14 cellular contexts compared by ENCODE assay signal in the genomic region with DNA sequence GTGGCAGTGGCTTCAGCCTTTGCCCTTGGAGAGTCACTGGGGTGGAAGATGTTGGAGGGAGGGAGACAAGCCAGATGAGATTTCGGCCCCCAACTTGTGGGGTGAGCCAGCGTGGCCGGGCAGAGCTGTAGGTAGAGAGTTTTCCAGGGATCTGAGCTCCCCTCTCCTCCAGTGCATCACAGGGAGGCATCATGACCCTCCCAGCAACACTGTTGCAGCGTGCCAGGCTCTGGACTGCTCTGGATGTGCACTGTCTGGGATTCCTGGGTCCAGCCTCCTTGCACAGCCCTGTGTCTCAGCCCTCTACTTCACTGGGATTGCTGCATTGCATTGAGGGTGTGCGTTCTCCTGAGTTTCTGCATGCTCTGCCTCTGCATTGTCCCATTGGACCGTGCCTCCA. TPM values are rescaled to one million over a fixed set of nuclear protein-coding genes. Genes with fewer than 3 reads are reported as not detected.
DNase-seq lines count a peak whose midpoint lies in the region; ATAC-seq, FAIRE-seq and TF ChIP-seq lines count a peak whose summit lies in the region.
"Had no signal": no experiment of that assay in that cellular context is flagged by ENCODE, and none has a peak within 500 bp of the region (broad histone marks: within the 10 kb centered on the region; RNA-seq: fewer than 3 reads in every experiment).

No MANE protein-coding gene starts in this region.

- H2BK5ac ChIP-seq in neuronal stem cell (ENCODE audit: low read length) = no peak overlapping the region

- no peaks in the 10 kb centered on the region for H3K27me3 ChIP-seq in bronchial epithelial cell (ENCODE audit: control insufficient read depth, insufficient read depth, low read length)
- peaks cover 0 to 8% (median 0%) of the 10 kb centered on the region in 3 experiments for H3K27me3 ChIP-seq in neuronal stem cell (ENCODE audit: control insufficient read depth in 3 of 3, insufficient read depth in 3 of 3, low read depth in 1 of 3, low read length in 3 of 3)

- no peak overlapping the region for H2AK5ac ChIP-seq in neuronal stem cell (ENCODE audit: low read depth, low read length)

- H3K18ac ChIP-seq in neuronal stem cell (ENCODE audit: low read length) = no peak overlapping the region

- no CpG with 5 or more reads among the region's 6 CpGs for WGBS in neuronal stem cell (ENCODE audit: extremely low coverage in 2 of 2, insufficient read length in 2 of 2, insufficient replicate concordance in 1 of 2), 2 donors

- no peaks in the 10 kb centered on the region for H3K36me3 ChIP-seq in KOPT-K1 (ENCODE audit: insufficient read depth, low read length)
- no peaks in the 10 kb centered on the region for H3K36me3 ChIP-seq in bronchial epithelial cell (ENCODE audit: control insufficient read depth, insufficient read depth, low read length)
- no peaks in the 10 kb centered on the region for H3K36me3 ChIP-seq in neuronal stem cell (replicated peaks in 1 of 2; ENCODE audit: control insufficient read depth in 2 of 2, insufficient read depth in 2 of 2, low read length in 2 of 2)

- H3K36me3 Mint-ChIP-seq in CD14-positive monocyte = no peaks in the 10 kb centered on the region
- H3K36me3 Mint-ChIP-seq in activated T-cell treated with anti-CD3 and anti-CD28 coated beads, Interleukin-2, amount 50 U/mL, for 24 hours (ENCODE audit: low read depth) = no peaks in the 10 kb centered on the region
- H3K36me3 Mint-ChIP-seq in activated naive CD4-positive, alpha-beta T cell treated with anti-CD3 and anti-CD28 coated beads, Interleukin-2, amount 50 U/mL, for 72 hours = no peaks in the 10 kb centered on the region
- H3K36me3 Mint-ChIP-seq: CD8-positive, alpha-beta memory T cell had no signal

- H2BK120ac ChIP-seq in neuronal stem cell (ENCODE audit: low read depth, low read length) = no peak overlapping the region

- no peak overlapping the region for H3K4me3 ChIP-seq in bronchial epithelial cell (ENCODE audit: low read depth, low read length)
- no peak overlapping the region for H3K4me3 ChIP-seq in neuronal stem cell (ENCODE audit: low read length in 2 of 2)
- H3K4me3 ChIP-seq: K562 had no signal

- no peak for ATAC-seq in activated naive CD4-positive, alpha-beta T cell treated with anti-CD3 and anti-CD28 coated beads, Interleukin-2, amount 50 U/mL, for 72 hours
- ATAC-seq: K562 had no signal

- no peaks in the 10 kb centered on the region for H3K79me1 ChIP-seq in neuronal stem cell (ENCODE audit: low read depth, low read length)

- no peak overlapping the region for H3K4ac ChIP-seq in neuronal stem cell (ENCODE audit: low read length)

- H3K4me1 Mint-ChIP-seq in CD14-positive monocyte = peaks cover 3% of the 10 kb centered on the region
- no peaks in the 10 kb centered on the region for H3K4me1 Mint-ChIP-seq in activated T-cell treated with anti-CD3 and anti-CD28 coated beads, Interleukin-2, amount 50 U/mL, for 24 hours (ENCODE audit: low read depth)
- H3K4me1 Mint-ChIP-seq: CD8-positive, alpha-beta memory T cell had no signal

- H4K8ac ChIP-seq in neuronal stem cell (ENCODE audit: low read depth, low read length) = no peak overlapping the region

- no peak for TF ChIP-seq CTCF in CD14-positive monocyte (IDR thresholded peaks at IDR 0.05)
- TF ChIP-seq CTCF in bronchial epithelial cell (IDR thresholded peaks at IDR 0.05; ENCODE audit: insufficient read depth, low read length, severe bottlenecking) = no peak

- H3K4me1 ChIP-seq in neuronal stem cell (ENCODE audit: control insufficient read depth in 2 of 2, insufficient read depth in 1 of 2, low read depth in 1 of 2, low read length in 2 of 2) = peaks cover 17 to 29% of the 10 kb centered on the region in 2 donors

- H3K23ac ChIP-seq in neuronal stem cell (ENCODE audit: low read depth, low read length, poor library complexity) = no peak overlapping the region

- H3K9me3 Mint-ChIP-seq in CD14-positive monocyte = peaks cover 0 to 3% (median 0%) of the 10 kb centered on the region in 7 donors
- H3K9me3 Mint-ChIP-seq in activated T-cell treated with anti-CD3 and anti-CD28 coated beads, Interleukin-2, amount 50 U/mL, for 24 hours = no peaks in the 10 kb centered on the region
- no peaks in the 10 kb centered on the region for H3K9me3 Mint-ChIP-seq in activated naive CD4-positive, alpha-beta T cell treated with anti-CD3 and anti-CD28 coated beads, Interleukin-2, amount 50 U/mL, for 72 hours
- H3K9me3 Mint-ChIP-seq: CD8-positive, alpha-beta memory T cell; HFFc6 had no signal

- H4K91ac ChIP-seq in neuronal stem cell (ENCODE audit: low read depth, low read length, poor library complexity) = no peak overlapping the region

- H3K9me3 ChIP-seq in KOPT-K1 (ENCODE audit: insufficient read depth, low read length, poor library complexity, severe bottlenecking) (no peaks in the 10 kb centered on the region), neuronal stem cell (replicated peaks in 1 of 2; ENCODE audit: control insufficient read depth in 2 of 2, insufficient read depth in 1 of 2, low read depth in 1 of 2, low read length in 2 of 2) (no peaks in the 10 kb centered on the region)
- H3K9me3 ChIP-seq: Caco-2 had no signal

- H3K9ac ChIP-seq in neuronal stem cell (ENCODE audit: low read depth, low read length, poor library complexity) = no peak overlapping the region

- H3K27me3 Mint-ChIP-seq in CD14-positive monocyte (ENCODE audit: low read depth in 3 of 3) = peaks cover 8 to 21% (median 9%) of the 10 kb centered on the region in 3 donors
- peaks cover 35% of the 10 kb centered on the region for H3K27me3 Mint-ChIP-seq in activated T-cell treated with anti-CD3 and anti-CD28 coated beads, Interleukin-2, amount 50 U/mL, for 24 hours

- DNase-seq in CD14-positive monocyte (ENCODE audit: low spot score) (peak; percentile 11), bronchial epithelial cell (ENCODE audit: low read depth) (no peak), neuronal stem cell (ENCODE audit: low spot score) (no peak)
- no peak for DNase-seq in activated T-cell treated with anti-CD3 and anti-CD28 coated beads, Interleukin-2, amount 50 U/mL, for 24 hours
- no peak for DNase-seq in stimulated activated CD4-positive, alpha-beta T cell treated with anti-CD3 and anti-CD28 coated beads, Interleukin-2, amount 100 ng/mL, for 48 hours
- DNase-seq in activated naive CD4-positive, alpha-beta T cell treated with anti-CD3 and anti-CD28 coated beads, Interleukin-2, amount 50 U/mL, for 72 hours (ENCODE audit: low spot score in 2 of 2) = no peak
- DNase-seq: CD8-positive, alpha-beta memory T cell; GF-D8; HCEC 1CT had no signal

- no peak overlapping the region for H2AFZ ChIP-seq in neuronal stem cell (ENCODE audit: low read length)

- peak; percentile 90 for FAIRE-seq in bronchial epithelial cell (lab: Jason Lieb, UNC)
- FAIRE-seq: A204.1, K562 had no signal

- no peak overlapping the region for H2BK15ac ChIP-seq in neuronal stem cell (ENCODE audit: low read length)

- no peak overlapping the region for H3K4me2 ChIP-seq in neuronal stem cell (ENCODE audit: insufficient read depth, low read length, poor library complexity, severe bottlenecking)

- H3K27ac ChIP-seq in KOPT-K1 (ENCODE audit: low read depth, low read length, poor library complexity, severe bottlenecking) (peak overlapping the region; percentile 27), neuronal stem cell (replicated peaks; ENCODE audit: low read length) (no peak overlapping the region)

- no peak overlapping the region for H3K14ac ChIP-seq in neuronal stem cell (ENCODE audit: low read length)

- peak overlapping the region; percentile 0 for H2BK12ac ChIP-seq in neuronal stem cell (ENCODE audit: low read length)

- H3K4me3 Mint-ChIP-seq in CD14-positive monocyte = no peak overlapping the region
- no peak overlapping the region for H3K4me3 Mint-ChIP-seq in activated T-cell treated with anti-CD3 and anti-CD28 coated beads, Interleukin-2, amount 50 U/mL, for 24 hours
- H3K4me3 Mint-ChIP-seq: CD8-positive, alpha-beta memory T cell; HFFc6 had no signal

- intact Hi-C loops in CD14-positive monocyte (cut with micrococcal nuclease) = no loop called here

- H3K27ac Mint-ChIP-seq in CD14-positive monocyte = no peak overlapping the region
- no peak overlapping the region for H3K27ac Mint-ChIP-seq in activated T-cell treated with anti-CD3 and anti-CD28 coated beads, Interleukin-2, amount 50 U/mL, for 24 hours
- no peak overlapping the region for H3K27ac Mint-ChIP-seq in activated naive CD4-positive, alpha-beta T cell treated with anti-CD3 and anti-CD28 coated beads, Interleukin-2, amount 50 U/mL, for 72 hours
- H3K27ac Mint-ChIP-seq: CD8-positive, alpha-beta memory T cell; HFFc6 had no signal

RNA-seq across cellular contexts. Expression of gene PTPRU, which starts 8.9 kb away (rescaled TPM):
- under 1 TPM in 1 of 2 donors, not detected in 1; 0.42 TPM for polyA plus RNA-seq in CD14-positive monocyte
- total RNA-seq in bronchial epithelial cell = 40.8 and 53.2 TPM in 2 replicates
- polyA plus RNA-seq in neuronal stem cell (2013, experiment 1 of 2) = 25.9 TPM
- polyA plus RNA-seq in neuronal stem cell (2013, experiment 2 of 2) = 26.2 TPM
- total RNA-seq in activated naive CD4-positive, alpha-beta T cell treated with anti-CD3 and anti-CD28 coated beads, Interleukin-2, amount 50 U/mL, for 72 hours = 1 to 10 TPM in 1 of 2 donors, not detected in 1; 2.0 TPM

RNA-seq across cellular contexts. Expression of gene MECR, which starts 14.5 kb away (rescaled TPM):
- polyA plus RNA-seq in CD14-positive monocyte = 1 to 10 TPM; 6.3 to 7.5 TPM
- 28.2 TPM in 2 replicates for total RNA-seq in bronchial epithelial cell
- polyA plus RNA-seq in neuronal stem cell (2013, experiment 1 of 2) = 19.8 TPM
- 19.0 TPM for polyA plus RNA-seq in neuronal stem cell (2013, experiment 2 of 2)
- 10 to 100 TPM; 25.7 to 33.0 TPM for total RNA-seq in activated naive CD4-positive, alpha-beta T cell treated with anti-CD3 and anti-CD28 coated beads, Interleukin-2, amount 50 U/mL, for 72 hours

Comparison
In these comparisons a context has a peak if more than half of its experiments do, and no peak if none do; other contexts are left out.
1. RNA of gene PTPRU, which starts 8.9 kb away (total RNA-seq): 40.8 to 53.2 TPM in bronchial epithelial cell; 2.0 TPM in activated naive CD4-positive, alpha-beta T cell treated with anti-CD3 and anti-CD28 coated beads, Interleukin-2, amount 50 U/mL, for 72 hours; every median in the first group is over 10 times any median in the second.